10 cellular contexts compared by ENCODE assay signal in genomic region chr11:113991170-113991569, GRCh38. TPM values are rescaled to one million over a fixed set of nuclear protein-coding genes. Genes with fewer than 3 reads are reported as not detected.
DNase-seq lines count a peak whose midpoint lies in the region; ATAC-seq and TF ChIP-seq lines count a peak whose summit lies in the region.
"Had no signal": no experiment of that assay in that cellular context is flagged by ENCODE, and none has a peak within 500 bp of the region (broad histone marks: within the 10 kb centered on the region; RNA-seq: fewer than 3 reads in every experiment).

No MANE protein-coding gene starts in this region.

- TF ChIP-seq EP300 in SK-N-SH (IDR thresholded peaks at IDR 0.05; ENCODE audit: borderline replicate concordance in 1 of 2, low read depth in 1 of 2, low read length in 1 of 2) = no peak

- no peaks in the 10 kb centered on the region for H3F3A ChIP-seq in SK-N-SH (replicated peaks; ENCODE audit: insufficient read depth)

- no peak overlapping the region for H2AFZ ChIP-seq in SK-N-SH (ENCODE audit: low read depth)

- intact Hi-C loops in CD4-positive, alpha-beta T cell (cut with DNase I, micrococcal nuclease) = no loop called here
- intact Hi-C loops in tibial artery (cut with DNase I; ENCODE audit: low total_unique reads) = loop anchor here (5.0 to 10.0 kb wide), 2 partner anchors 66 to 96 kb away; partner anchors contain the start of gene ZBTB16

- peaks cover 0 to 16% of the 10 kb centered on the region in 2 experiments; a peak in 1 of 4 replicates for H3K4me1 ChIP-seq in SK-N-SH (ENCODE audit: control insufficient read depth in 1 of 2, insufficient read depth in 2 of 2, low read depth in 1 of 2, low read length in 1 of 2)
- H3K4me1 ChIP-seq in tibial artery = no peaks in the 10 kb centered on the region

- no peak overlapping the region for H3K4me2 ChIP-seq in SK-N-SH

- no peak for ATAC-seq in SK-N-SH treated with all-trans-retinoic acid at 6 μM for 48 hours
- ATAC-seq in CD4-positive, alpha-beta T cell (ENCODE audit: poor library complexity) = no peak

- no peak overlapping the region for H3K4me3 ChIP-seq in SK-N-SH (ENCODE audit: low read depth in 2 of 2, low read length in 1 of 2)
- no peak overlapping the region for H3K4me3 ChIP-seq in fibroblast of mammary gland (ENCODE audit: control insufficient read depth, low read depth, low read length)
- no peak overlapping the region for H3K4me3 ChIP-seq in tibial artery

- H3K9me3 Mint-ChIP-seq in CD4-positive, alpha-beta T cell = no peaks in the 10 kb centered on the region

- in situ Hi-C loops in GM13977 (cut with MboI; ENCODE audit: low pct_unique_long_range_greater_than_20kb, low sequenced_read_pairs, unreplicated experiment) = no loop called here

- no peak overlapping the region for H3K9ac ChIP-seq in SK-N-SH

- no peaks in the 10 kb centered on the region for H3K9me2 ChIP-seq in SK-N-SH

- H3K27me3 Mint-ChIP-seq in CD4-positive, alpha-beta T cell = peaks cover 45% of the 10 kb centered on the region

- H3K79me2 ChIP-seq in SK-N-SH (ENCODE audit: insufficient read depth) = no peaks in the 10 kb centered on the region

- POLR2A ChIA-PET in SK-N-SH (lab: Yijun Ruan, JAX) = no interaction called here
- POLR2A ChIA-PET in CD4-positive, alpha-beta T cell (lab: Charles Lee) = interaction anchor here (0.8 kb wide), 1 partner anchor 14 kb away, joined by 3 read pairs; no protein-coding TSS in a partner anchor

- 39% methylated on average over 4 of the region's 4 CpGs for WGBS in SK-N-SH (ENCODE audit: low lambda C conversion rate)

- H3K27me3 ChIP-seq in SK-N-SH (ENCODE audit: insufficient read depth) = no peaks in the 10 kb centered on the region
- H3K27me3 ChIP-seq in CD4-positive, alpha-beta T cell (ENCODE audit: control insufficient read depth, insufficient read depth, low read length) = peaks cover 13% of the 10 kb centered on the region
- peaks cover 0 to 45% of the 10 kb centered on the region in 2 donors for H3K27me3 ChIP-seq in tibial artery

- no peaks in the 10 kb centered on the region for H3K36me3 Mint-ChIP-seq in CD4-positive, alpha-beta T cell (ENCODE audit: low read depth)

- DNase-seq in SK-N-SH (no peak), RPMI7951 (ENCODE audit: low read depth) (peak; percentile 38), fibroblast of mammary gland (ENCODE audit: low read depth) (peak; percentile 44), renal cortical epithelial cell (ENCODE audit: low read depth) (peak; percentile 26), GM13977 (ENCODE audit: low spot score) (no peak), tibial artery (no peak)
- no peak for DNase-seq in CD4-positive, alpha-beta T cell
- DNase-seq: NCI-H345 had no signal

- no peaks in the 10 kb centered on the region for H4K20me1 ChIP-seq in SK-N-SH (ENCODE audit: insufficient read depth)

- CTCF ChIA-PET in SK-N-SH (lab: Yijun Ruan, JAX) = interaction anchor here (0.7 to 11.0 kb wide), 8 partner anchors 10 to 290 kb away, joined by 3 to 329 read pairs (median 31); partner anchors contain the start of gene HTR3A
- CTCF ChIA-PET in CD4-positive, alpha-beta T cell (lab: Charles Lee) = interaction anchor here (0.7 to 2.2 kb wide), 2 partner anchors 24 to 270 kb away, joined by 3 to 8 read pairs; no protein-coding TSS in a partner anchor

- TF ChIP-seq RAD21 in SK-N-SH (IDR thresholded peaks at IDR 0.05; ENCODE audit: low read length) = no peak

- H3K27ac Mint-ChIP-seq in CD4-positive, alpha-beta T cell = no peak overlapping the region

- no peak overlapping the region for H3K4me3 Mint-ChIP-seq in CD4-positive, alpha-beta T cell

- H3K27ac ChIP-seq in SK-N-SH (ENCODE audit: low read depth in 2 of 2, low read length in 1 of 2) = no peak overlapping the region
- no peak overlapping the region for H3K27ac ChIP-seq in CD4-positive, alpha-beta T cell (ENCODE audit: low read depth, low read length)
- H3K27ac ChIP-seq in tibial artery = no peak overlapping the region

- no peaks in the 10 kb centered on the region for H3K4me1 Mint-ChIP-seq in CD4-positive, alpha-beta T cell (ENCODE audit: low read depth)

- H3K9me3 ChIP-seq in SK-N-SH (no peaks in the 10 kb centered on the region), tibial artery (no peaks in the 10 kb centered on the region)
- no peaks in the 10 kb centered on the region for H3K9me3 ChIP-seq in CD4-positive, alpha-beta T cell (ENCODE audit: control insufficient read depth, low read length)

- no peak for TF ChIP-seq CTCF in SK-N-SH (IDR thresholded peaks at IDR 0.05)
- TF ChIP-seq CTCF in fibroblast of mammary gland (conservative IDR thresholded peaks at IDR 0.05; ENCODE audit: control insufficient read depth, insufficient read depth, low read depth, low read length) = no peak
- TF ChIP-seq CTCF in CD4-positive, alpha-beta T cell (IDR thresholded peaks at IDR 0.05) = no peak
- TF ChIP-seq CTCF in GM13977 (IDR thresholded peaks at IDR 0.05; ENCODE audit: extremely low read depth, insufficient read depth, missing control alignments) = no peak
- no peak for TF ChIP-seq CTCF in tibial artery (IDR thresholded peaks at IDR 0.05)

- H3K36me3 ChIP-seq in SK-N-SH (replicated peaks in 1 of 2; ENCODE audit: control insufficient read depth in 1 of 2, insufficient read depth in 2 of 2, low read length in 1 of 2) (no peaks in the 10 kb centered on the region), tibial artery (no peaks in the 10 kb centered on the region)

TF ChIP-seq in SK-N-SH, 30 proteins besides CTCF, POLR2A, EP300 and RAD21:
- TF ChIP-seq NFIC (IDR thresholded peaks at IDR 0.05; ENCODE audit: borderline replicate concordance) (no peak), RFX5 (IDR thresholded peaks at IDR 0.05; ENCODE audit: low read length) (no peak), REST (IDR thresholded peaks at IDR 0.05; ENCODE audit: low read depth, low read length) (peak; percentile 96), POLR2AphosphoS5 (IDR thresholded peaks at IDR 0.05; ENCODE audit: low read depth, low read length) (no peak), FOXM1 (IDR thresholded peaks at IDR 0.05; ENCODE audit: low read depth) (no peak)

TF ChIP-seq in SK-N-SH treated with all-trans-retinoic acid at 6 μM for 48 hours, 23 proteins besides CTCF, POLR2A, EP300 and RAD21:
- TF ChIP-seq GLIS3 (CRISPR knock-in tag; IDR thresholded peaks at IDR 0.05) = no peak
- TF ChIP-seq ZFP3 (CRISPR knock-in tag; IDR thresholded peaks at IDR 0.05) = no peak
- no peak for TF ChIP-seq TCF4 (CRISPR knock-in tag; IDR thresholded peaks at IDR 0.05; ENCODE audit: borderline replicate concordance)
- TF ChIP-seq PPARA (CRISPR knock-in tag; IDR thresholded peaks at IDR 0.05; ENCODE audit: borderline replicate concordance) = no peak
- no peak for TF ChIP-seq ZNF70 (CRISPR knock-in tag; IDR thresholded peaks at IDR 0.05)
- TF ChIP-seq, protein P1, sequence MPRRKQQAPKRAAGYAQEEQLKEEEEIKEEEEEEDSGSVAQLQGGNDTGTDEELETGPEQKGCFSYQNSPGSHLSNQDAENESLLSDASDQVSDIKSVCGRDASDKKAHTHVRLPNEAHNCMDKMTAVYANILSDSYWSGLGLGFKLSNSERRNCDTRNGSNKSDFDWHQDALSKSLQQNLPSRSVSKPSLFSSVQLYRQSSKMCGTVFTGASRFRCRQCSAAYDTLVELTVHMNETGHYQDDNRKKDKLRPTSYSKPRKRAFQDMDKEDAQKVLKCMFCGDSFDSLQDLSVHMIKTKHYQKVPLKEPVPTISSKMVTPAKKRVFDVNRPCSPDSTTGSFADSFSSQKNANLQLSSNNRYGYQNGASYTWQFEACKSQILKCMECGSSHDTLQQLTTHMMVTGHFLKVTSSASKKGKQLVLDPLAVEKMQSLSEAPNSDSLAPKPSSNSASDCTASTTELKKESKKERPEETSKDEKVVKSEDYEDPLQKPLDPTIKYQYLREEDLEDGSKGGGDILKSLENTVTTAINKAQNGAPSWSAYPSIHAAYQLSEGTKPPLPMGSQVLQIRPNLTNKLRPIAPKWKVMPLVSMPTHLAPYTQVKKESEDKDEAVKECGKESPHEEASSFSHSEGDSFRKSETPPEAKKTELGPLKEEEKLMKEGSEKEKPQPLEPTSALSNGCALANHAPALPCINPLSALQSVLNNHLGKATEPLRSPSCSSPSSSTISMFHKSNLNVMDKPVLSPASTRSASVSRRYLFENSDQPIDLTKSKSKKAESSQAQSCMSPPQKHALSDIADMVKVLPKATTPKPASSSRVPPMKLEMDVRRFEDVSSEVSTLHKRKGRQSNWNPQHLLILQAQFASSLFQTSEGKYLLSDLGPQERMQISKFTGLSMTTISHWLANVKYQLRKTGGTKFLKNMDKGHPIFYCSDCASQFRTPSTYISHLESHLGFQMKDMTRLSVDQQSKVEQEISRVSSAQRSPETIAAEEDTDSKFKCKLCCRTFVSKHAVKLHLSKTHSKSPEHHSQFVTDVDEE (CRISPR knock-in tag; IDR thresholded peaks at IDR 0.05) = no peak
- TF ChIP-seq CSDC2 (CRISPR knock-in tag; IDR thresholded peaks at IDR 0.05) = no peak
- TF ChIP-seq SNAI2 (CRISPR knock-in tag; IDR thresholded peaks at IDR 0.05) = no peak
- no peak for TF ChIP-seq POU6F1 (CRISPR knock-in tag; IDR thresholded peaks at IDR 0.05; ENCODE audit: borderline replicate concordance, low read depth)
- no peak for TF ChIP-seq ARNTL (CRISPR knock-in tag; IDR thresholded peaks at IDR 0.05; ENCODE audit: borderline replicate concordance, low read depth)
- no peak for TF ChIP-seq TOX (CRISPR knock-in tag; IDR thresholded peaks at IDR 0.05; ENCODE audit: borderline replicate concordance)

RNA-seq across cellular contexts. Expression of gene HTR3A, which starts 16.3 kb away (rescaled TPM):
- not detected in 2 replicates for polyA plus RNA-seq in SK-N-SH (2012; rRNA removed)
- not detected in 2 replicates for polyA plus RNA-seq in SK-N-SH (2012; cell fraction: cytosol; rRNA removed)
- polyA plus RNA-seq in SK-N-SH (2012; cell fraction: nucleus; rRNA removed) = not detected in 2 replicates
- total RNA-seq in RPMI7951 (2014; rRNA removed; shearing (Covaris generic)) = not detected in 2 replicates
- 0.35 TPM in 2 replicates for total RNA-seq in renal cortical epithelial cell
- total RNA-seq in CD4-positive, alpha-beta T cell = not detected
- polyA plus RNA-seq: AG04450 had no signal

Comparison
In these comparisons a context has a peak if more than half of its experiments do, and no peak if none do; other contexts are left out.
1. DNase-seq: peak in RPMI7951 (single experiment), fibroblast of mammary gland (single experiment) and renal cortical epithelial cell (single experiment); none in SK-N-SH (single experiment), CD4-positive, alpha-beta T cell (0 of 10), GM13977 (single experiment) and tibial artery (0 of 2).